Comparison of ENCODE assay signal across 10 cellular contexts in genomic region chr2:96531366-96531765, GRCh38. TPM values are rescaled to one million over a fixed set of nuclear protein-coding genes. Genes with fewer than 3 reads are reported as not detected.
DNase-seq lines count a peak whose midpoint lies in the region; ATAC-seq, FAIRE-seq and TF ChIP-seq lines count a peak whose summit lies in the region.
"Had no signal": no experiment of that assay in that cellular context is flagged by ENCODE, and none has a peak within 500 bp of the region (broad histone marks: within the 10 kb centered on the region; RNA-seq: fewer than 3 reads in every experiment).

No MANE protein-coding gene starts in this region.

- H3K9ac ChIP-seq in IMR-90 (ENCODE audit: low read depth, low read length): no peak overlapping the region; the same call in 1 of the 2 replicates

- peaks cover 27% of the 10 kb centered on the region for H3K4me1 ChIP-seq in A549
- peaks cover 44% of the 10 kb centered on the region for H3K4me1 ChIP-seq in IMR-90 (ENCODE audit: control insufficient read depth, insufficient read depth, low read length)
- H3K4me1 ChIP-seq in naive thymus-derived CD4-positive, alpha-beta T cell (ENCODE audit: control insufficient read depth in 2 of 2, insufficient read depth in 2 of 2, low read length in 2 of 2): peaks cover 36 to 48% of the 10 kb centered on the region in 2 donors

- H3K4me3 ChIP-seq in A549 (no peak overlapping the region), IMR-90 (ENCODE audit: insufficient read depth, low read depth, low read length) (no peak overlapping the region)
- H3K4me3 ChIP-seq in naive thymus-derived CD4-positive, alpha-beta T cell (ENCODE audit: low read length): peak overlapping the region; percentile 60

- ATAC-seq in A549: no peak
- no peak for ATAC-seq in IMR-90 (ENCODE audit: low read depth)
- no peak for ATAC-seq in naive thymus-derived CD4-positive, alpha-beta T cell
- ATAC-seq in GM21526 (IDR thresholded peaks at IDR 0.05; ENCODE audit: low FRiP score, unreplicated experiment): no peak
- no peak for ATAC-seq in HG03521 (IDR thresholded peaks at IDR 0.05; ENCODE audit: unreplicated experiment)
- no peak for ATAC-seq in GM21390 (IDR thresholded peaks at IDR 0.05; ENCODE audit: unreplicated experiment)

- intact Hi-C loops in IMR-90 (cut with micrococcal nuclease): no loop called here
- intact Hi-C loops in naive thymus-derived CD4-positive, alpha-beta T cell (cut with micrococcal nuclease): loop anchor here in 1 of 2 donors (10.0 kb wide), 1 partner anchor 1507 kb away; the partner anchor contains the start of gene MAL

- H2BK20ac ChIP-seq in IMR-90 (ENCODE audit: low read depth, low read length): peak overlapping the region; percentile 70

- peak overlapping the region; percentile 91 for H3K4ac ChIP-seq in IMR-90 (ENCODE audit: low read depth, low read length)

- peak overlapping the region; percentile 81 to 97 (median 93) for H3K27ac Mint-ChIP-seq in naive thymus-derived CD4-positive, alpha-beta T cell

- no peaks in the 10 kb centered on the region for H3K9me3 Mint-ChIP-seq in naive thymus-derived CD4-positive, alpha-beta T cell

- no peak overlapping the region for H2BK5ac ChIP-seq in IMR-90 (ENCODE audit: low read depth, low read length, poor library complexity, severe bottlenecking)

- peaks cover 42 to 88% (median 64%) of the 10 kb centered on the region in 7 donors for H3K4me1 Mint-ChIP-seq in naive thymus-derived CD4-positive, alpha-beta T cell

- BruUV-seq in IMR-90 (replicated peaks; lab: Mats Ljungman, UMichigan): no TSS peak

- no peaks in the 10 kb centered on the region for H3K27me3 Mint-ChIP-seq in naive thymus-derived CD4-positive, alpha-beta T cell

- peak overlapping the region; percentile 4; the same call in 1 of the 3 replicates for H2BK15ac ChIP-seq in IMR-90 (ENCODE audit: low read depth, low read length)

- peak overlapping the region; percentile 9 to 59; a peak in 1 of 4 replicates for H4K8ac ChIP-seq in IMR-90 (ENCODE audit: low read depth in 2 of 2, low read length in 2 of 2)

- H3K9me1 ChIP-seq in IMR-90 (ENCODE audit: insufficient read depth, low read length): peaks cover 14% of the 10 kb centered on the region

- H2AFZ ChIP-seq in IMR-90 (replicated peaks; ENCODE audit: low read length, poor library complexity): peak overlapping the region; percentile 91

- peaks cover 0 to 2% of the 10 kb centered on the region in 2 experiments; a peak in 1 of 4 replicates for H3K79me1 ChIP-seq in IMR-90 (ENCODE audit: low read depth in 1 of 2, low read length in 2 of 2)

- peak overlapping the region; percentile 70 for H3K4me2 ChIP-seq in A549
- peak overlapping the region; percentile 43; the same call in 1 of the 2 replicates for H3K4me2 ChIP-seq in IMR-90 (ENCODE audit: low read depth, low read length)

- no peak for FAIRE-seq in A549 (lab: Jason Lieb, UNC)

- dilution Hi-C loops in IMR-90 (cut with HindIII; ENCODE audit: low sequenced_read_pairs, unreplicated experiment): no loop called here

- H3K56ac ChIP-seq in IMR-90 (ENCODE audit: extremely low read depth, insufficient read depth, low read length): no peak overlapping the region

- no peaks in the 10 kb centered on the region for H3K36me3 ChIP-seq in IMR-90 (ENCODE audit: control insufficient read depth, insufficient read depth, low read length)
- no peaks in the 10 kb centered on the region for H3K36me3 ChIP-seq in naive thymus-derived CD4-positive, alpha-beta T cell (ENCODE audit: control insufficient read depth in 2 of 3, insufficient read depth in 3 of 3, low read length in 3 of 3)

- POLR2A ChIA-PET in A549 (lab: Yijun Ruan, JAX) (interaction anchor here (1.0 kb wide), 1 partner anchor 20 kb away, joined by 3 read pairs; no protein-coding TSS in a partner anchor), IMR-90 (lab: Charles Lee; ENCODE audit: unreplicated experiment) (no interaction called here)
- POLR2A ChIA-PET in naive thymus-derived CD4-positive, alpha-beta T cell (lab: Charles Lee): interaction anchor here (0.9 to 17.2 kb wide), 5 partner anchors 8 to 582 kb away, joined by 3 to 241 read pairs (median 4); partner anchors contain the start of gene ARID5A

- 96% methylated on average over 9 of the region's 9 CpGs for WGBS in A549 (ENCODE audit: missing lambda C conversion rate)
- WGBS in IMR-90 (ENCODE audit: extremely low coverage in 2 of 2, insufficient read length in 1 of 2), 2 experiments: 60% methylated on average over 1 of the region's 9 CpGs; no CpG with 5 or more reads in 1 of the 2 experiments

- no peak for DNase-seq in A549 (ENCODE audit: low read depth in 1 of 2, low spot score in 1 of 2)
- no peak for DNase-seq in IMR-90
- peak in 1 of 9 donors; percentile 12 for DNase-seq in naive thymus-derived CD4-positive, alpha-beta T cell
- no peak for DNase-seq in ureter (ENCODE audit: low spot score)
- DNase-seq: NCI-H1092 had no signal

- peaks cover 0 to 1% (median 0%) of the 10 kb centered on the region in 5 donors for H3K36me3 Mint-ChIP-seq in naive thymus-derived CD4-positive, alpha-beta T cell

- H3K27ac ChIP-seq in A549 (peak overlapping the region in 1 of 2 experiments; percentile 74; a peak in 4 of 6 replicates), IMR-90 (ENCODE audit: insufficient read depth, low read length) (peak overlapping the region; percentile 51; the same call in 1 of the 2 replicates), cingulate gyrus (ENCODE audit: low read depth, low read length) (peak overlapping the region; percentile 93)
- peak overlapping the region; percentile 80 for H3K27ac ChIP-seq in naive thymus-derived CD4-positive, alpha-beta T cell (ENCODE audit: low read depth, low read length)

- peak overlapping the region; percentile 84 for H4K91ac ChIP-seq in IMR-90 (ENCODE audit: insufficient read depth, low read depth, low read length)

- H4K5ac ChIP-seq in IMR-90 (ENCODE audit: low read depth, low read length): peak overlapping the region; percentile 2; the same call in 1 of the 2 replicates

- CTCF ChIA-PET in A549 (lab: Yijun Ruan, JAX): interaction anchor here (0.6 to 8.4 kb wide), 4 partner anchors 12 to 23 kb away, joined by 3 to 63 read pairs (median 23); no protein-coding TSS in a partner anchor
- CTCF ChIA-PET in IMR-90 (lab: Yijun Ruan, JAX): interaction anchor here (0.7 to 0.9 kb wide), 2 partner anchors 8 to 22 kb away, joined by 3 to 4 read pairs; no protein-coding TSS in a partner anchor
- CTCF ChIA-PET in naive thymus-derived CD4-positive, alpha-beta T cell (lab: Charles Lee): interaction anchor here (0.5 to 0.7 kb wide), 4 partner anchors 23 to 430 kb away, joined by 3 to 4 read pairs (median 4); no protein-coding TSS in a partner anchor

- H3K4me3 Mint-ChIP-seq in naive thymus-derived CD4-positive, alpha-beta T cell: peak overlapping the region in 9 of 10 donors; percentile 27 to 87 (median 76)

- peak overlapping the region; percentile 91 for H2AK5ac ChIP-seq in IMR-90 (ENCODE audit: low read depth, low read length)

- TF ChIP-seq RAD21 in A549 (conservative IDR thresholded peaks at IDR 0.05 in 1 of 2, IDR thresholded peaks at IDR 0.05 in 1 of 2): no peak
- no peak for TF ChIP-seq RAD21 in IMR-90 (IDR thresholded peaks at IDR 0.05; ENCODE audit: low read length)

- H3K9me3 ChIP-seq in A549: no peaks in the 10 kb centered on the region
- H3K9me3 ChIP-seq in IMR-90 (ENCODE audit: control insufficient read depth, insufficient read depth, low read length): no peaks in the 10 kb centered on the region
- no peaks in the 10 kb centered on the region for H3K9me3 ChIP-seq in naive thymus-derived CD4-positive, alpha-beta T cell (ENCODE audit: control insufficient read depth in 2 of 3, low read length in 3 of 3)

- peak overlapping the region; percentile 48 for H2AK9ac ChIP-seq in IMR-90 (replicated peaks; ENCODE audit: low read depth, low read length, poor library complexity)

- H4K20me1 ChIP-seq in IMR-90 (ENCODE audit: insufficient read depth, low read length): no peaks in the 10 kb centered on the region

- TF ChIP-seq EP300 in A549 (IDR thresholded peaks at IDR 0.05): no peak

- in situ Hi-C loops in IMR-90 (cut with MboI; ENCODE audit: low sequenced_read_pairs): no loop called here

- no peaks in the 10 kb centered on the region; the same call in 1 of the 2 replicates for H3K27me3 ChIP-seq in IMR-90 (ENCODE audit: control insufficient read depth, insufficient read depth, low read length)
- no peaks in the 10 kb centered on the region for H3K27me3 ChIP-seq in naive thymus-derived CD4-positive, alpha-beta T cell (ENCODE audit: control insufficient read depth in 2 of 2, insufficient read depth in 2 of 2, low read length in 2 of 2)

- H3K23ac ChIP-seq in IMR-90 (ENCODE audit: low read depth, low read length): peak overlapping the region; percentile 39

- peak overlapping the region; percentile 75 for H2BK120ac ChIP-seq in IMR-90 (ENCODE audit: low read depth, low read length)

- TF ChIP-seq CTCF in A549 (IDR thresholded peaks at IDR 0.05): no peak
- TF ChIP-seq CTCF in IMR-90 (conservative IDR thresholded peaks at IDR 0.05; ENCODE audit: low read depth, low read length): no peak

- H3K14ac ChIP-seq in IMR-90 (replicated peaks; ENCODE audit: low read depth, low read length): peak overlapping the region; percentile 70

- peak overlapping the region; percentile 30 for H3K18ac ChIP-seq in IMR-90 (ENCODE audit: low read depth, low read length)

- TF ChIP-seq POLR2A in A549 (IDR thresholded peaks at IDR 0.05; ENCODE audit: low read length): no peak
- no peak for TF ChIP-seq POLR2A in IMR-90 (IDR thresholded peaks at IDR 0.05; ENCODE audit: low read depth, low read length)

RNA-seq across cellular contexts. Expression of gene ARID5A, which starts 5.2 kb away (rescaled TPM):
- polyA plus RNA-seq in A549 (2011; rRNA removed) (1.2 and 1.5 TPM in 2 replicates), A549 (2017; fragmentation: RNase III; extraction: RNeasy Plus Mini Kit Qiagen cat#74134 plus additional on column Dnase treatment) (4.0 to 4.4 TPM (median 4.2 TPM) in 3 replicates), IMR-90 (2012; rRNA removed) (6.7 and 7.2 TPM in 2 replicates)
- 3.5 and 4.8 TPM in 2 replicates for polyA plus RNA-seq in A549 (2012; cell fraction: cytosol; rRNA removed)
- polyA plus RNA-seq in A549 (2012; cell fraction: nucleus; rRNA removed): 7.4 and 9.1 TPM in 2 replicates
- polyA minus RNA-seq in A549 (2011; rRNA and poly(A)+ RNA removed): 0.79 and 1.6 TPM in 2 replicates
- total RNA-seq in IMR-90 (2012; rRNA removed) (2.2 and 2.3 TPM in 2 replicates), ureter (36.6 TPM)
- 4.4 and 7.1 TPM in 2 replicates for polyA plus RNA-seq in IMR-90 (2012; cell fraction: cytosol; rRNA removed)
- 9.5 and 20.2 TPM in 2 replicates for polyA plus RNA-seq in IMR-90 (2012; cell fraction: nucleus; rRNA removed; ENCODE audit: low replicate concordance)
- 100 to 1,000 TPM in 3 of 5 experiments, 10 to 100 TPM in 2; 82.4 to 182 (median 113) TPM for total RNA-seq in naive thymus-derived CD4-positive, alpha-beta T cell
- polyA plus RNA-seq in naive thymus-derived CD4-positive, alpha-beta T cell: 100 to 1,000 TPM in 1 of 2 donors, 10 to 100 TPM in 1; 52.2 to 111 TPM

RNA-seq across cellular contexts. Expression of gene NEURL3, which starts 26.2 kb away (rescaled TPM):
- 0.20 and 0.28 TPM in 2 replicates for polyA plus RNA-seq in A549 (2011; rRNA removed)
- 0.81 and 1.4 TPM in 2 replicates for polyA plus RNA-seq in A549 (2012; cell fraction: cytosol; rRNA removed)
- 1.2 and 2.5 TPM in 2 replicates for polyA plus RNA-seq in A549 (2012; cell fraction: nucleus; rRNA removed)
- 0.44 to 0.60 TPM (median 0.51 TPM) in 3 replicates for polyA plus RNA-seq in A549 (2017; fragmentation: RNase III; extraction: RNeasy Plus Mini Kit Qiagen cat#74134 plus additional on column Dnase treatment)
- polyA minus RNA-seq in A549 (2011; rRNA and poly(A)+ RNA removed): 0.17 TPM in 1 of 2 replicates, not detected in the other
- not detected in 2 replicates for total RNA-seq in IMR-90 (2012; rRNA removed)
- polyA plus RNA-seq in IMR-90 (2012; rRNA removed): not detected in 2 replicates
- polyA plus RNA-seq in IMR-90 (2012; cell fraction: cytosol; rRNA removed): not detected in 2 replicates
- polyA plus RNA-seq in IMR-90 (2012; cell fraction: nucleus; rRNA removed; ENCODE audit: low replicate concordance): 0.06 TPM in 1 of 2 replicates, not detected in the other
- 1 to 10 TPM in 1 of 5 experiments, under 1 TPM in 2, not detected in 2; 0.27 to 1.3 (median 0.43) TPM for total RNA-seq in naive thymus-derived CD4-positive, alpha-beta T cell
- polyA plus RNA-seq in naive thymus-derived CD4-positive, alpha-beta T cell: not detected
- total RNA-seq in ureter: 0.70 TPM
- total RNA-seq: pulmonary artery endothelial cell had no signal

Comparison
In these comparisons a context has a peak if more than half of its experiments do, and no peak if none do; other contexts are left out.
1. RNA of gene ARID5A, which starts 5.2 kb away (total RNA-seq): 82.4 to 182 TPM in naive thymus-derived CD4-positive, alpha-beta T cell and 36.6 TPM in ureter (single experiment); 2.2 to 2.3 TPM in IMR-90; every median in the first group is over 10 times any median in the second.